In the genomic region with DNA sequence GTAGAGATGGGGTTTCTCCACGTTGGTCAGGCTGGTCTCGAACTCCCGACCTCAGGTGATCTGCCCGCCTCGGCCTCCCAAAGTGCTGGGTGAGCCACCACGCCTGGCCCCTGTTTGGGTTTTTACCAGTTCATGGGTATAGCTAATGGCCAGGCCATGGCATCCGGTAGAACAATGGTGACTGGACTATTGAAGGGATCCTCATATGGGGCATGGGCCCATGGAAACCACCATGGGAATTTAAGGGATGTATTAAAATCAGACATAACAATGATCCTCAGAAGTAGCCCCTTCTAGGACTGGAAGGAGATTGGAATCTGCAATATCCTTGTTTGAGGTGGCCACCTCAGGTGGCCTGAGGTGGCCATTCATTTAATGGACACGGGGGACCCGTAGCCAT, we compare ENCODE assay signal across 9 cellular contexts. TPM values are rescaled to one million over a fixed set of nuclear protein-coding genes. Genes with fewer than 3 reads are reported as not detected.
"Had no signal": no experiment of that assay in that cellular context is flagged by ENCODE, and none has a peak within 500 bp of the region (broad histone marks: within the 10 kb centered on the region; RNA-seq: fewer than 3 reads in every experiment).

No MANE protein-coding gene starts in this region.

- DNase-seq: IMR-90, KBM-7, KG1 had no signal

- H3K27ac ChIP-seq: HL-60 had no signal

- H3K4me3 ChIP-seq: K562 had no signal

- ATAC-seq: HepG2, K562 had no signal

RNA-seq across cellular contexts. Expression of gene GUCY2D, which starts 17.5 kb away (rescaled TPM):
- total RNA-seq: HepG2, HT1080, IMR-90 had no signal
- polyA plus RNA-seq: HepG2, K562 had no signal

RNA-seq across cellular contexts. Expression of gene ALOX15B, which starts 54.0 kb away (rescaled TPM):
- total RNA-seq: HepG2, HT-29, HT1080, IMR-90 had no signal
- polyA plus RNA-seq: HepG2, IgD-negative memory B cell, IMR-90, K562 had no signal
